ENCODE assay signal across 8 cellular contexts in genomic region chr12:53985358-53985899, GRCh38. TPM values are rescaled to one million over a fixed set of nuclear protein-coding genes. Genes with fewer than 3 reads are reported as not detected.
DNase-seq lines count a peak whose midpoint lies in the region; ATAC-seq and TF ChIP-seq lines count a peak whose summit lies in the region.

No MANE protein-coding gene starts in this region.

- no peaks in the 10 kb centered on the region for H3K36me3 ChIP-seq in muscle layer of colon (ENCODE audit: insufficient read depth, low read length)

- no peak overlapping the region for H3K27ac Mint-ChIP-seq in activated naive CD4-positive, alpha-beta T cell treated with anti-CD3 and anti-CD28 coated beads, Interleukin-2, amount 50 U/mL, for 72 hours

- no peak overlapping the region for H3K9ac ChIP-seq in muscle layer of colon (ENCODE audit: low read length)

- H3K9me3 ChIP-seq in muscle layer of colon (ENCODE audit: low read length) = no peaks in the 10 kb centered on the region

- no peaks in the 10 kb centered on the region for H3K9me3 Mint-ChIP-seq in activated naive CD4-positive, alpha-beta T cell treated with anti-CD3 and anti-CD28 coated beads, Interleukin-2, amount 50 U/mL, for 72 hours

- TF ChIP-seq CTCF in 22Rv1 (IDR thresholded peaks at IDR 0.05) = no peak

- ATAC-seq in activated naive CD4-positive, alpha-beta T cell treated with anti-CD3 and anti-CD28 coated beads, Interleukin-2, amount 50 U/mL, for 72 hours = peak; percentile 21 to 25
- ATAC-seq in HG03045 (IDR thresholded peaks at IDR 0.05; ENCODE audit: unreplicated experiment) = no peak

- peaks cover under 1 to 10% of the 10 kb centered on the region in 2 donors for H3K36me3 Mint-ChIP-seq in activated naive CD4-positive, alpha-beta T cell treated with anti-CD3 and anti-CD28 coated beads, Interleukin-2, amount 50 U/mL, for 72 hours

- H3K27ac ChIP-seq in 22Rv1 (peak overlapping the region; percentile 84), muscle layer of colon (ENCODE audit: low read depth, low read length) (no peak overlapping the region)

- H3K27me3 ChIP-seq in muscle layer of colon (ENCODE audit: control insufficient read depth in 1 of 2, insufficient read depth in 2 of 2, low read length in 2 of 2) = peaks cover 62 to 88% of the 10 kb centered on the region in 2 donors

- H3K4me3 ChIP-seq in muscle layer of colon (ENCODE audit: low read depth in 1 of 2, low read length in 2 of 2) = peak overlapping the region; percentile 22 to 63

- DNase-seq in H4 (ENCODE audit: low spot score) (peak; percentile 41), RPMI8226 (no peak), GM19238 (ENCODE audit: insufficient read length, low spot score) (no peak), cerebellum (ENCODE audit: low spot score) (no peak)
- DNase-seq in activated naive CD4-positive, alpha-beta T cell treated with anti-CD3 and anti-CD28 coated beads, Interleukin-2, amount 50 U/mL, for 72 hours (ENCODE audit: low spot score in 2 of 2) = no peak

- H3K4me1 ChIP-seq in muscle layer of colon (ENCODE audit: insufficient read depth, low read length) = peaks cover 20% of the 10 kb centered on the region

RNA-seq across cellular contexts. Expression of gene HOXC10, which starts 0.5 kb away (rescaled TPM):
- 2.0 and 8.7 TPM in 2 replicates for total RNA-seq in H4 (2014; rRNA removed; shearing (Covaris generic))
- not detected for total RNA-seq in activated naive CD4-positive, alpha-beta T cell treated with anti-CD3 and anti-CD28 coated beads, Interleukin-2, amount 50 U/mL, for 72 hours
- not detected for total RNA-seq in cerebellum

RNA-seq across cellular contexts. Expression of gene HOTAIR, which starts 10.7 kb away (rescaled TPM):
- total RNA-seq in H4 (2014; rRNA removed; shearing (Covaris generic)) = 1.6 and 2.7 TPM in 2 replicates
- total RNA-seq in activated naive CD4-positive, alpha-beta T cell treated with anti-CD3 and anti-CD28 coated beads, Interleukin-2, amount 50 U/mL, for 72 hours = not detected
- not detected for total RNA-seq in cerebellum

RNA-seq across cellular contexts. Expression of gene HOXC11, which starts 12.5 kb away (rescaled TPM):
- total RNA-seq in H4 (2014; rRNA removed; shearing (Covaris generic)) = 0.21 and 1.1 TPM in 2 replicates
- not detected for total RNA-seq in activated naive CD4-positive, alpha-beta T cell treated with anti-CD3 and anti-CD28 coated beads, Interleukin-2, amount 50 U/mL, for 72 hours
- not detected for total RNA-seq in cerebellum

RNA-seq across cellular contexts. Expression of gene HOXC9, which starts 14.5 kb away (rescaled TPM):
- total RNA-seq in H4 (2014; rRNA removed; shearing (Covaris generic)) = 2.4 and 5.6 TPM in 2 replicates
- not detected for total RNA-seq in activated naive CD4-positive, alpha-beta T cell treated with anti-CD3 and anti-CD28 coated beads, Interleukin-2, amount 50 U/mL, for 72 hours
- total RNA-seq in cerebellum = not detected

RNA-seq across cellular contexts. Expression of gene HOXC8, which starts 23.4 kb away (rescaled TPM):
- total RNA-seq in H4 (2014; rRNA removed; shearing (Covaris generic)) = 0.45 TPM in 1 of 2 replicates, not detected in the other
- not detected for total RNA-seq in activated naive CD4-positive, alpha-beta T cell treated with anti-CD3 and anti-CD28 coated beads, Interleukin-2, amount 50 U/mL, for 72 hours
- not detected for total RNA-seq in cerebellum
